ENCODE assay signal across 1 cellular context in the genomic region with DNA sequence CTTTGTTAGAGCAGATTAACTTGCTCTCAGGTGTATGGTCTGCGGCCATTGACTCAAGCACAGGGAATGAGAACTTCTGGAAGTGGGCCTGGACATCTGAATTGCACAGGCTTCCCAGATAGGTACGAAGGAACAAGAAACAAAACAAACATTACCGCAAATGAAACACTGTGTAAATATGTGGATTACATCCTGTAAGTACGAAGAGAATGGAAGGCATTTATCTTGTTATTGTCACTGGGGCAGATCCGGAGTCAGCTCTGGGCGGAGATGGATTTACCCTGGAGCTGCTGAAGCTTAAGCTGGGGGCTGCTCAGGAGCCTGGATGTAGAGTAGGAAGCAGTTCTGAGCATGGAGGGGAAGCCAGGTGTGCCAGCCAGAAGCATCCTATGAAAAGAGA.
TF ChIP-seq lines count a peak whose summit lies in the region.

No MANE protein-coding gene starts in this region.

TF ChIP-seq in HepG2, 621 proteins besides CTCF, POLR2A, EP300 and RAD21 (continued from another document and continues in another):
- TF ChIP-seq, protein P1, sequence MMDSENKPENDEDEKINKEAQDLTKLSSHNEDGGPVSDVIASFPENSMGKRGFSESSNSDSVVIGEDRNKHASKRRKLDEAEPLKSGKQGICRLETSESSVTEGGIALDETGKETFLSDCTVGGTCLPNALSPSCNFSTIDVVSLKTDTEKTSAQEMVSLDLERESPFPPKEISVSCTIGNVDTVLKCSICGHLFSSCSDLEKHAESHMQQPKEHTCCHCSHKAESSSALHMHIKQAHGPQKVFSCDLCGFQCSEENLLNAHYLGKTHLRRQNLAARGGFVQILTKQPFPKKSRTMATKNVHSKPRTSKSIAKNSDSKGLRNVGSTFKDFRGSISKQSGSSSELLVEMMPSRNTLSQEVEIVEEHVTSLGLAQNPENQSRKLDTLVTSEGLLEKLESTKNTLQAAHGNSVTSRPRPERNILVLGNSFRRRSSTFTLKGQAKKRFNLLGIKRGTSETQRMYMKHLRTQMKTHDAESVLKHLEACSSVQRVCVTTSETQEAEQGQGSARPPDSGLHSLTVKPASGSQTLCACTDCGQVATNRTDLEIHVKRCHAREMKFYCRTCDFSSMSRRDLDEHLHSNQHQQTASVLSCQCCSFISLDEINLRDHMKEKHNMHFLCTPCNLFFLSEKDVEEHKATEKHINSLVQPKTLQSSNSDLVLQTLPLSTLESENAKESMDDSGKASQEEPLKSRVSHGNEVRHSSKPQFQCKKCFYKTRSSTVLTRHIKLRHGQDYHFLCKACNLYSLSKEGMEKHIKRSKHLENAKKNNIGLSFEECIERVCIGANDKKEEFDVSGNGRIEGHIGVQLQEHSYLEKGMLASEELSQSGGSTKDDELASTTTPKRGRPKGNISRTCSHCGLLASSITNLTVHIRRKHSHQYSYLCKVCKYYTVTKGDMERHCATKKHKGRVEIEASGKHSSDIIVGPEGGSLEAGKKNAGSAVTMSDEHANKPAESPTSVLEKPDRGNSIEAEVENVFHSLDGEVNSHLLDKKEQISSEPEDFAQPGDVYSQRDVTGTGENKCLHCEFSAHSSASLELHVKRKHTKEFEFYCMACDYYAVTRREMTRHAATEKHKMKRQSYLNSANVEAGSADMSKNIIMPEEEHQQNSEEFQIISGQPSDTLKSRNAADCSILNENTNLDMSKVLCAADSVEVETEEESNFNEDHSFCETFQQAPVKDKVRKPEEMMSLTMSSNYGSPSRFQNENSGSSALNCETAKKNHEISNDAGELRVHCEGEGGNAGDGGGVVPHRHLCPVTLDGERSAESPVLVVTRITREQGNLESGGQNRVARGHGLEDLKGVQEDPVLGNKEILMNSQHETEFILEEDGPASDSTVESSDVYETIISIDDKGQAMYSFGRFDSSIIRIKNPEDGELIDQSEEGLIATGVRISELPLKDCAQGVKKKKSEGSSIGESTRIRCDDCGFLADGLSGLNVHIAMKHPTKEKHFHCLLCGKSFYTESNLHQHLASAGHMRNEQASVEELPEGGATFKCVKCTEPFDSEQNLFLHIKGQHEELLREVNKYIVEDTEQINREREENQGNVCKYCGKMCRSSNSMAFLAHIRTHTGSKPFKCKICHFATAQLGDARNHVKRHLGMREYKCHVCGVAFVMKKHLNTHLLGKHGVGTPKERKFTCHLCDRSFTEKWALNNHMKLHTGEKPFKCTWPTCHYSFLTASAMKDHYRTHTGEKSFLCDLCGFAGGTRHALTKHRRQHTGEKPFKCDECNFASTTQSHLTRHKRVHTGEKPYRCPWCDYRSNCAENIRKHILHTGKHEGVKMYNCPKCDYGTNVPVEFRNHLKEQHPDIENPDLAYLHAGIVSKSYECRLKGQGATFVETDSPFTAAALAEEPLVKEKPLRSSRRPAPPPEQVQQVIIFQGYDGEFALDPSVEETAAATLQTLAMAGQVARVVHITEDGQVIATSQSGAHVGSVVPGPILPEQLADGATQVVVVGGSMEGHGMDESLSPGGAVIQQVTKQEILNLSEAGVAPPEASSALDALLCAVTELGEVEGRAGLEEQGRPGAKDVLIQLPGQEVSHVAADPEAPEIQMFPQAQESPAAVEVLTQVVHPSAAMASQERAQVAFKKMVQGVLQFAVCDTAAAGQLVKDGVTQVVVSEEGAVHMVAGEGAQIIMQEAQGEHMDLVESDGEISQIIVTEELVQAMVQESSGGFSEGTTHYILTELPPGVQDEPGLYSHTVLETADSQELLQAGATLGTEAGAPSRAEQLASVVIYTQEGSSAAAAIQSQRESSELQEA (CRISPR knock-in tag; IDR thresholded peaks at IDR 0.05; ENCODE audit: not compliant biosample characterization): no peak
- TF ChIP-seq, protein P2, sequence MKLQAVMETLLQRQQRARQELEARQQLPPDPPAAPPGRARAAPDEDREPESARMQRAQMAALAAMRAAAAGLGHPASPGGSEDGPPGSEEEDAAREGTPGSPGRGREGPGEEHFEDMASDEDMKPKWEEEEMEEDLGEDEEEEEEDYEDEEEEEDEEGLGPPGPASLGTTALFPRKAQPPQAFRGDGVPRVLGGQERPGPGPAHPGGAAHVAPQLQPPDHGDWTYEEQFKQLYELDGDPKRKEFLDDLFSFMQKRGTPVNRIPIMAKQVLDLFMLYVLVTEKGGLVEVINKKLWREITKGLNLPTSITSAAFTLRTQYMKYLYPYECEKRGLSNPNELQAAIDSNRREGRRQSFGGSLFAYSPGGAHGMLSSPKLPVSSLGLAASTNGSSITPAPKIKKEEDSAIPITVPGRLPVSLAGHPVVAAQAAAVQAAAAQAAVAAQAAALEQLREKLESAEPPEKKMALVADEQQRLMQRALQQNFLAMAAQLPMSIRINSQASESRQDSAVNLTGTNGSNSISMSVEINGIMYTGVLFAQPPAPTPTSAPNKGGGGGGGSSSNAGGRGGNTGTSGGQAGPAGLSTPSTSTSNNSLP (IDR thresholded peaks at IDR 0.05; ENCODE audit: low read depth, low read length): 0 out of 2 replicates have a peak, but pooled peaks have one; percentile 26
- TF ChIP-seq, protein P3, sequence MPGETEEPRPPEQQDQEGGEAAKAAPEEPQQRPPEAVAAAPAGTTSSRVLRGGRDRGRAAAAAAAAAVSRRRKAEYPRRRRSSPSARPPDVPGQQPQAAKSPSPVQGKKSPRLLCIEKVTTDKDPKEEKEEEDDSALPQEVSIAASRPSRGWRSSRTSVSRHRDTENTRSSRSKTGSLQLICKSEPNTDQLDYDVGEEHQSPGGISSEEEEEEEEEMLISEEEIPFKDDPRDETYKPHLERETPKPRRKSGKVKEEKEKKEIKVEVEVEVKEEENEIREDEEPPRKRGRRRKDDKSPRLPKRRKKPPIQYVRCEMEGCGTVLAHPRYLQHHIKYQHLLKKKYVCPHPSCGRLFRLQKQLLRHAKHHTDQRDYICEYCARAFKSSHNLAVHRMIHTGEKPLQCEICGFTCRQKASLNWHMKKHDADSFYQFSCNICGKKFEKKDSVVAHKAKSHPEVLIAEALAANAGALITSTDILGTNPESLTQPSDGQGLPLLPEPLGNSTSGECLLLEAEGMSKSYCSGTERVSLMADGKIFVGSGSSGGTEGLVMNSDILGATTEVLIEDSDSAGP (CRISPR knock-in tag; IDR thresholded peaks at IDR 0.05; ENCODE audit: borderline replicate concordance): no peak
- TF ChIP-seq ZNF660 (CRISPR knock-in tag; IDR thresholded peaks at IDR 0.05; ENCODE audit: borderline replicate concordance, low read depth): no peak
- no peak for TF ChIP-seq ZNF432 (CRISPR knock-in tag; IDR thresholded peaks at IDR 0.05; ENCODE audit: borderline replicate concordance)
- no peak for TF ChIP-seq ZNF619 (CRISPR knock-in tag; IDR thresholded peaks at IDR 0.05)
- TF ChIP-seq ZNF318 (CRISPR knock-in tag; IDR thresholded peaks at IDR 0.05): no peak
- TF ChIP-seq ZFP36 (IDR thresholded peaks at IDR 0.05; ENCODE audit: borderline replicate concordance, low read depth, low read length, partially characterized antibody): no peak
- no peak for TF ChIP-seq ZNF496 (CRISPR knock-in tag; IDR thresholded peaks at IDR 0.05; ENCODE audit: insufficient replicate concordance)
- no peak for TF ChIP-seq CENPX (CRISPR knock-in tag; IDR thresholded peaks at IDR 0.05)
- TF ChIP-seq FOXP1 (IDR thresholded peaks at IDR 0.05): no peak
- peak; percentile 72 for TF ChIP-seq FOXP1 (CRISPR knock-in tag; IDR thresholded peaks at IDR 0.05)
- no peak for TF ChIP-seq SALL2 (CRISPR knock-in tag; IDR thresholded peaks at IDR 0.05)
- no peak for TF ChIP-seq ZNF160 (CRISPR knock-in tag; IDR thresholded peaks at IDR 0.05)
- TF ChIP-seq ZNF260 (CRISPR knock-in tag; IDR thresholded peaks at IDR 0.05; ENCODE audit: borderline replicate concordance, low read depth): no peak
- TF ChIP-seq ZSCAN20 (CRISPR knock-in tag; IDR thresholded peaks at IDR 0.05; ENCODE audit: borderline replicate concordance): no peak
- no peak for TF ChIP-seq NCOA5 (CRISPR knock-in tag; IDR thresholded peaks at IDR 0.05)
- TF ChIP-seq ZNF792 (CRISPR knock-in tag; IDR thresholded peaks at IDR 0.05): no peak
- no peak for TF ChIP-seq MLLT10 (CRISPR knock-in tag; IDR thresholded peaks at IDR 0.05)
- no peak for TF ChIP-seq ZNF569 (CRISPR knock-in tag; IDR thresholded peaks at IDR 0.05; ENCODE audit: borderline replicate concordance)
- TF ChIP-seq CBFB (CRISPR knock-in tag; IDR thresholded peaks at IDR 0.05): no peak
- TF ChIP-seq GMEB2 (CRISPR knock-in tag; IDR thresholded peaks at IDR 0.05; ENCODE audit: low read depth): no peak
- TF ChIP-seq, protein P4, sequence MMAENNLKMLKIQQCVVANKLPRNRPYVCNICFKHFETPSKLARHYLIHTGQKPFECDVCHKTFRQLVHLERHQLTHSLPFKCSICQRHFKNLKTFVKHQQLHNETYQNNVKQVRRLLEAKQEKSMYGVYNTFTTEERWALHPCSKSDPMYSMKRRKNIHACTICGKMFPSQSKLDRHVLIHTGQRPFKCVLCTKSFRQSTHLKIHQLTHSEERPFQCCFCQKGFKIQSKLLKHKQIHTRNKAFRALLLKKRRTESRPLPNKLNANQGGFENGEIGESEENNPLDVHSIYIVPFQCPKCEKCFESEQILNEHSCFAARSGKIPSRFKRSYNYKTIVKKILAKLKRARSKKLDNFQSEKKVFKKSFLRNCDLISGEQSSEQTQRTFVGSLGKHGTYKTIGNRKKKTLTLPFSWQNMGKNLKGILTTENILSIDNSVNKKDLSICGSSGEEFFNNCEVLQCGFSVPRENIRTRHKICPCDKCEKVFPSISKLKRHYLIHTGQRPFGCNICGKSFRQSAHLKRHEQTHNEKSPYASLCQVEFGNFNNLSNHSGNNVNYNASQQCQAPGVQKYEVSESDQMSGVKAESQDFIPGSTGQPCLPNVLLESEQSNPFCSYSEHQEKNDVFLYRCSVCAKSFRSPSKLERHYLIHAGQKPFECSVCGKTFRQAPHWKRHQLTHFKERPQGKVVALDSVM (CRISPR knock-in tag; IDR thresholded peaks at IDR 0.05): no peak
- no peak for TF ChIP-seq SOX13 (IDR thresholded peaks at IDR 0.05)
- TF ChIP-seq SOX13 (CRISPR knock-in tag; conservative IDR thresholded peaks at IDR 0.05 in 1 of 2, IDR thresholded peaks at IDR 0.05 in 1 of 2): peak in 1 of 2 experiments; percentile 90; a peak in 2 of 4 replicates
- no peak for TF ChIP-seq ISX (CRISPR knock-in tag; conservative IDR thresholded peaks at IDR 0.05)
- no peak for TF ChIP-seq RELA (CRISPR knock-in tag; IDR thresholded peaks at IDR 0.05)
- no peak for TF ChIP-seq SMYD3 (CRISPR knock-in tag; IDR thresholded peaks at IDR 0.05)
- TF ChIP-seq RBM22 (optimal IDR thresholded peaks at IDR 0.05; ENCODE audit: low read length): no peak
- no peak for TF ChIP-seq ATRX (CRISPR knock-in tag; IDR thresholded peaks at IDR 0.05; ENCODE audit: borderline replicate concordance)
- TF ChIP-seq NR2F1 (CRISPR knock-in tag; IDR thresholded peaks at IDR 0.05): no peak
- TF ChIP-seq TEAD3 (CRISPR knock-in tag; optimal IDR thresholded peaks at IDR 0.05; ENCODE audit: borderline replicate concordance): peak; percentile 74
- no peak for TF ChIP-seq FOSL1 (CRISPR knock-in tag; IDR thresholded peaks at IDR 0.05; ENCODE audit: borderline replicate concordance)
